ENCODE assay signal across 9 cellular contexts in the genomic region with DNA sequence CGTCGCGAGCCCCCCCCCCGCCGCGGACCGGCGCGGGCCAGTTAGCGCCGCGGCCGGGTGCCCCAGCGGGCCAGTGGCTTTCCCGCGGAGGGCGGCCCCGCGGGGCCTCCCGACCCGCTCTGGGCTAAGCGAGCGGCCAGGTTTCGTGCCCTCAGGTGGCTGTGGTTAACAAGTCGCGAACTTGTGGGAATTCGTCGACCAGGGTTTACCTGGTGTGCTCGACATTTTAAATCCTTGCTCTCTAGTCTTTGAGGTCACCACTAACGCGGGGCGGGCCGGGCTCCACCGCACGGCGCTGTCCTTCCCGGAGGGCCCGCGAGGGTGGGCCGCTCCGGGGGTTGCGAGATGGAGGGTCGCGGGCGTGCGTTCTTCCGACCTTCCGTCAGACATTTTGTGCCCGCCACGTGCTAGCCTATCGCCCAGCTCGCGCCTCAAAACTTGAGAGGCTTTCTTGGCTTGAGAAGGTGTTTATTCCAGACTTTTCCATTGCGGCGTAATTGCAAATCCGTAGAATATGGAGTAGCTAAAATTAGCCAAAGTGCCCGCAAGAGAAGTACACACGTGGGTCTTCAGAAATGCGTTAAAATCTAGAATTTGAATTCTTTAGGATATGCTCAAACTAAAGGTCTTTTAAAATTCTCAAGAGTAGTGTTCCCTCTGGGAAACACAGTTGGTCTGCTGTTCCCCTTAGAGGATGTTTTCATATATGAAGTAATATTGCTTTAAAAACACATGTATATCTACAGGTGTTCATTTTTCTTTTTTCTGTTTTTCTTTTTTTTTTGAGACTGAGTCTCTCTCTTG. TPM values are rescaled to one million over a fixed set of nuclear protein-coding genes. Genes with fewer than 3 reads are reported as not detected.
A peak's percentile ranks its signal among the peaks of the same experiment; 100 is the strongest.
DNase-seq lines count a peak whose midpoint lies in the region; ATAC-seq and TF ChIP-seq lines count a peak whose summit lies in the region.
"Had no signal": no experiment of that assay in that cellular context is flagged by ENCODE, and none has a peak within 500 bp of the region (broad histone marks: within the 10 kb centered on the region; RNA-seq: fewer than 3 reads in every experiment).

No MANE protein-coding gene starts in this region.

- intact Hi-C loops in right cardiac atrium (cut with DNase I), result loop anchor here in 2 of 4 donors (10.0 kb wide), 2 partner anchors 50 to 60 kb away; a partner anchor contains a TSS

- WGBS in right cardiac atrium, result 12% methylated on average over 59 of the region's 59 CpGs

- no peaks in the 10 kb centered on the region; the same call in 1 of the 2 replicates for H3K27me3 ChIP-seq in BJ (ENCODE audit: control insufficient read depth, insufficient read depth, low read length)
- no peaks in the 10 kb centered on the region for H3K27me3 ChIP-seq in right cardiac atrium (ENCODE audit: control insufficient read depth, insufficient read depth)

- TF ChIP-seq CTCF in BJ (IDR thresholded peaks at IDR 0.05; ENCODE audit: insufficient read depth, low read depth, low read length) (no peak), NB4 (IDR thresholded peaks at IDR 0.05; ENCODE audit: low read depth, low read length) (no peak)

- peak; percentile 9 for ATAC-seq in GM19455 (IDR thresholded peaks at IDR 0.05; ENCODE audit: unreplicated experiment)
- no peak for ATAC-seq in right cardiac atrium
- ATAC-seq in HG02678 (IDR thresholded peaks at IDR 0.05; ENCODE audit: unreplicated experiment), result no peak
- ATAC-seq in HG03039 (IDR thresholded peaks at IDR 0.05; ENCODE audit: unreplicated experiment), result no peak

- POLR2A ChIA-PET in BJ (lab: Charles Lee), result no interaction called here

- CTCF ChIA-PET in BJ (lab: Yijun Ruan, JAX), result interaction anchor here (0.6 to 5.3 kb wide), 3 partner anchors 11 to 272 kb away, joined by 4 to 19 read pairs (median 9); no protein-coding TSS in a partner anchor

- no peak for TF ChIP-seq POLR2A in NB4 (IDR thresholded peaks at IDR 0.05; ENCODE audit: extremely low read depth, insufficient read length)

- no peaks in the 10 kb centered on the region for H3K9me3 ChIP-seq in right cardiac atrium (ENCODE audit: control insufficient read depth, low read length)

- H3K27ac ChIP-seq in right cardiac atrium (ENCODE audit: low read length) (peak overlapping the region; percentile 97), skin epidermis (peak overlapping the region; percentile 92 to 100 (median 98))

- DNase-seq in BJ (ENCODE audit: low read depth), result no peak
- DNase-seq in NB4 (ENCODE audit: low read depth), result peak; percentile 70
- DNase-seq in activated naive CD4-positive, alpha-beta T cell treated with anti-CD3 and anti-CD28 coated beads, Interleukin-2, amount 50 U/mL, for 16 hours, result peak; percentile 58
- peak; percentile 17 to 69 (median 68) for DNase-seq in right cardiac atrium

- H3K4me3 ChIP-seq in BJ (ENCODE audit: low read depth, low read length), result peak overlapping the region; percentile 88
- peak overlapping the region; percentile 90 for H3K4me3 ChIP-seq in NB4 (ENCODE audit: low read depth, low read length)
- peak overlapping the region; percentile 93 for H3K4me3 ChIP-seq in right cardiac atrium (ENCODE audit: low read length)
- peak overlapping the region; percentile 59 to 93 (median 87) for H3K4me3 ChIP-seq in skin epidermis

- no peaks in the 10 kb centered on the region for H3K36me3 ChIP-seq in BJ (ENCODE audit: control insufficient read depth, insufficient read depth, low read length)

- peaks cover 4% of the 10 kb centered on the region for H3K4me1 ChIP-seq in right cardiac atrium (ENCODE audit: control insufficient read depth, insufficient read depth, low read length)

RNA-seq across cellular contexts. Expression of a gene that starts 2.1 kb away (rescaled TPM):
- polyA plus RNA-seq in BJ (2011; rRNA removed), result 18.3 and 40.5 TPM in 2 replicates
- 15.9 and 21.7 TPM in 2 replicates for polyA minus RNA-seq in BJ (2011; rRNA and poly(A)+ RNA removed)
- total RNA-seq in right cardiac atrium, result 10 to 100 TPM; 60.4 to 74.5 (median 68.7) TPM
- 61.5 TPM for polyA plus RNA-seq in right cardiac atrium

RNA-seq across cellular contexts. Expression of a gene that starts 47.3 kb away (rescaled TPM):
- polyA plus RNA-seq in BJ (2011; rRNA removed), result not detected in 2 replicates
- polyA minus RNA-seq in BJ (2011; rRNA and poly(A)+ RNA removed), result not detected in 2 replicates
- total RNA-seq in right cardiac atrium, result not detected
- polyA plus RNA-seq in right cardiac atrium, result not detected
- total RNA-seq: LHCN-M2 had no signal
